Comparison of ENCODE assay signal across 9 cellular contexts in the genomic region with DNA sequence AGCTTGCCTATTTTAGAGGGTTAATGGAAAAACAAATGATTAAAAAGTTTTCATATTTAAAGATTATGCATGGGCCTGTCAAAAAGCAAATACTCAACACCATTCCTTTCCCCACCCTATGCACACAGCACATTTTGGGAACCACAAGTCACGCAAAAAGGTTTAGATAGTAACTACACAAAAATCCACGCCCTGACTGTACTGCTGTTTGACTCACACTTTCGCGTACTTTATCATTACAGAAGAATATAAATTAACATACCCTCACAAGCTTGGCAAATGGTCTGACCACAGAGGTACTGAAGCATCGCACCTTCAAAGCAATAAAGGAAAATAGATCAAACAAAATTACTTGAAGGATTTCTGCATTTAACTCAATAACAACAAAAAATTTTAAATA. TPM values are rescaled to one million over a fixed set of nuclear protein-coding genes. Genes with fewer than 3 reads are reported as not detected.
DNase-seq lines count a peak whose midpoint lies in the region; ATAC-seq and TF ChIP-seq lines count a peak whose summit lies in the region.
"Had no signal": no experiment of that assay in that cellular context is flagged by ENCODE, and none has a peak within 500 bp of the region (broad histone marks: within the 10 kb centered on the region; RNA-seq: fewer than 3 reads in every experiment).

No MANE protein-coding gene starts in this region.

- intact Hi-C loops in CD4-positive, alpha-beta T cell (cut with DNase I, micrococcal nuclease), result loop anchor here in 1 of 2 experiments (10.0 kb wide), 1 partner anchor 269 kb away; a partner anchor contains a TSS

- peaks cover 60% of the 10 kb centered on the region for H3K36me3 Mint-ChIP-seq in CD4-positive, alpha-beta T cell (ENCODE audit: low read depth)
- H3K36me3 Mint-ChIP-seq in naive thymus-derived CD8-positive, alpha-beta T cell, result peaks cover 5 to 38% (median 7%) of the 10 kb centered on the region in 3 donors

- POLR2A ChIA-PET in CD4-positive, alpha-beta T cell (lab: Charles Lee), result no interaction called here
- POLR2A ChIA-PET in naive thymus-derived CD8-positive, alpha-beta T cell (lab: Charles Lee), result interaction anchor here (1.8 kb wide), 1 partner anchor 20 kb away, joined by 4 read pairs; no protein-coding TSS in a partner anchor

- peak overlapping the region; percentile 97 for H3K4me3 Mint-ChIP-seq in CD4-positive, alpha-beta T cell
- H3K4me3 Mint-ChIP-seq in naive thymus-derived CD8-positive, alpha-beta T cell, result peak overlapping the region; percentile 53 to 99 (median 98)

- peaks cover 11% of the 10 kb centered on the region; the same call in 1 of the 2 replicates for H3K4me1 ChIP-seq in HUES48 (ENCODE audit: control insufficient read depth, insufficient read depth, low read length)

- DNase-seq in CD4-positive, alpha-beta T cell, result no peak
- DNase-seq in astrocyte of the hippocampus (ENCODE audit: low read depth, low spot score) (peak; percentile 75), UCSD-AML1 (lab: John Stamatoyannopoulos, UW; ENCODE audit: unreplicated experiment) (no peak), iPS-NIHi11 (ENCODE audit: low spot score) (no peak)
- no peak for DNase-seq in naive thymus-derived CD8-positive, alpha-beta T cell
- DNase-seq: NCI-H2171 had no signal

- no peak overlapping the region for H3K9ac ChIP-seq in HUES48 (ENCODE audit: low read depth, low read length)

- TF ChIP-seq CTCF in CD4-positive, alpha-beta T cell (IDR thresholded peaks at IDR 0.05), result no peak

- CTCF ChIA-PET in CD4-positive, alpha-beta T cell (lab: Charles Lee), result interaction anchor here (1.3 to 3.4 kb wide), 2 partner anchors 10 to 176 kb away, joined by 3 to 17 read pairs; no protein-coding TSS in a partner anchor

- peak overlapping the region; percentile 92 for H3K27ac Mint-ChIP-seq in CD4-positive, alpha-beta T cell
- H3K27ac Mint-ChIP-seq in naive thymus-derived CD8-positive, alpha-beta T cell, result peak overlapping the region in 7 of 10 donors; percentile 1 to 99 (median 42)

- no peaks in the 10 kb centered on the region for H3K27me3 ChIP-seq in CD4-positive, alpha-beta T cell (ENCODE audit: control insufficient read depth, insufficient read depth, low read length)
- no peaks in the 10 kb centered on the region for H3K27me3 ChIP-seq in HUES48 (ENCODE audit: control insufficient read depth, insufficient read depth, low read length)

- H3K4me3 ChIP-seq in HUES48 (ENCODE audit: low read depth, low read length), result peak overlapping the region; percentile 89

- no peak for ATAC-seq in CD4-positive, alpha-beta T cell (ENCODE audit: poor library complexity)
- ATAC-seq in naive thymus-derived CD8-positive, alpha-beta T cell, result no peak
- no peak for ATAC-seq in GM18861 (IDR thresholded peaks at IDR 0.05; ENCODE audit: unreplicated experiment)
- ATAC-seq in HG03097 (IDR thresholded peaks at IDR 0.05; ENCODE audit: low FRiP score, unreplicated experiment), result no peak

- H3K27me3 Mint-ChIP-seq in CD4-positive, alpha-beta T cell, result no peaks in the 10 kb centered on the region
- H3K27me3 Mint-ChIP-seq in naive thymus-derived CD8-positive, alpha-beta T cell, result no peaks in the 10 kb centered on the region

- no peaks in the 10 kb centered on the region for H3K9me3 Mint-ChIP-seq in CD4-positive, alpha-beta T cell
- no peaks in the 10 kb centered on the region for H3K9me3 Mint-ChIP-seq in naive thymus-derived CD8-positive, alpha-beta T cell

- peaks cover 45% of the 10 kb centered on the region for H3K4me1 Mint-ChIP-seq in CD4-positive, alpha-beta T cell (ENCODE audit: low read depth)
- peaks cover 18 to 47% (median 40%) of the 10 kb centered on the region in 4 donors for H3K4me1 Mint-ChIP-seq in naive thymus-derived CD8-positive, alpha-beta T cell

- H3K9me3 ChIP-seq in CD4-positive, alpha-beta T cell (ENCODE audit: control insufficient read depth, low read length), result no peaks in the 10 kb centered on the region
- H3K9me3 ChIP-seq in HUES48 (ENCODE audit: control insufficient read depth, insufficient read depth, low read length), result no peaks in the 10 kb centered on the region

- no peak overlapping the region for H3K27ac ChIP-seq in CD4-positive, alpha-beta T cell (ENCODE audit: low read depth, low read length)
- H3K27ac ChIP-seq in HUES48 (ENCODE audit: low read depth, low read length), result no peak overlapping the region

- peaks cover 52% of the 10 kb centered on the region for H3K36me3 ChIP-seq in HUES48 (ENCODE audit: control insufficient read depth, insufficient read depth, low read length)

RNA-seq across cellular contexts. Expression of a gene that starts 1.4 kb away (rescaled TPM):
- 100 to 1,000 TPM; 143 to 149 TPM for total RNA-seq in CD4-positive, alpha-beta T cell
- 100 to 1,000 TPM; 139 to 151 TPM for total RNA-seq in naive thymus-derived CD8-positive, alpha-beta T cell
- 100 to 1,000 TPM; 367 to 461 (median 455) TPM for polyA plus RNA-seq in naive thymus-derived CD8-positive, alpha-beta T cell
